ENCODE assay signal across 9 cellular contexts in genomic region chr21:38661296-38662223, GRCh38.
DNase-seq lines count a peak whose midpoint lies in the region; ATAC-seq and TF ChIP-seq lines count a peak whose summit lies in the region.
"Had no signal": no experiment of that assay in that cellular context is flagged by ENCODE, and none has a peak within 500 bp of the region (broad histone marks: within the 10 kb centered on the region; RNA-seq: fewer than 3 reads in every experiment).

No MANE protein-coding gene starts in this region.

- CTCF ChIA-PET in CD8-positive, alpha-beta T cell (lab: Charles Lee), result no interaction called here

- intact Hi-C loops in CD8-positive, alpha-beta T cell (cut with DNase I, micrococcal nuclease), result no loop called here
- intact Hi-C loops in dorsolateral prefrontal cortex (cut with DNase I), result no loop called here

- H3K4me1 Mint-ChIP-seq in CD8-positive, alpha-beta T cell (ENCODE audit: low read depth), result peaks cover 11% of the 10 kb centered on the region
- H3K4me1 Mint-ChIP-seq in memory B cell, result peaks cover 5% of the 10 kb centered on the region

- H3K27ac ChIP-seq in CD8-positive, alpha-beta T cell (ENCODE audit: low read depth, low read length), result no peak overlapping the region
- H3K27ac ChIP-seq in dorsolateral prefrontal cortex (peak overlapping the region in 1 of 59 donors; percentile 10), urinary bladder (ENCODE audit: low read depth) (peak overlapping the region; percentile 4)

- no peak for ATAC-seq in CD8-positive, alpha-beta T cell
- ATAC-seq in memory B cell (ENCODE audit: low read depth), result no peak
- ATAC-seq: HCT116 had no signal

- no peaks in the 10 kb centered on the region for H3K36me3 Mint-ChIP-seq in CD8-positive, alpha-beta T cell
- H3K36me3 Mint-ChIP-seq in memory B cell, result no peaks in the 10 kb centered on the region

- TF ChIP-seq CTCF in CD8-positive, alpha-beta T cell (IDR thresholded peaks at IDR 0.05), result no peak
- no peak for TF ChIP-seq CTCF in NB4 (IDR thresholded peaks at IDR 0.05; ENCODE audit: low read depth, low read length)
- TF ChIP-seq CTCF in dorsolateral prefrontal cortex (IDR thresholded peaks at IDR 0.05 in 54 of 56, conservative IDR thresholded peaks at IDR 0.05 in 2 of 56; ENCODE audit: low read depth in 1 of 56, partially characterized antibody in 56 of 56), result no peak

- no peaks in the 10 kb centered on the region for H3K36me3 ChIP-seq in CD8-positive, alpha-beta T cell (ENCODE audit: insufficient read depth, low read length)
- no peaks in the 10 kb centered on the region for H3K36me3 ChIP-seq in urinary bladder (ENCODE audit: insufficient read depth)

- DNase-seq in CD8-positive, alpha-beta T cell, result no peak
- DNase-seq in NB4 (ENCODE audit: low read depth) (peak; percentile 66), dorsolateral prefrontal cortex (no peak), memory B cell (ENCODE audit: low spot score in 2 of 2) (no peak), HuH-7.5 (ENCODE audit: low spot score) (no peak), NCI-H2171 (lab: John Stamatoyannopoulos, UW) (no peak), medulla oblongata (ENCODE audit: extremely low spot score) (no peak)

- no peaks in the 10 kb centered on the region for H3K9me3 Mint-ChIP-seq in CD8-positive, alpha-beta T cell
- no peaks in the 10 kb centered on the region for H3K9me3 Mint-ChIP-seq in memory B cell

- 4% methylated on average over 57 of the region's 57 CpGs for WGBS in urinary bladder

- TF ChIP-seq POLR2A in NB4 (IDR thresholded peaks at IDR 0.05; ENCODE audit: extremely low read depth, insufficient read length), result no peak

- no peaks in the 10 kb centered on the region for H3K9me3 ChIP-seq in CD8-positive, alpha-beta T cell (ENCODE audit: low read length)

- H3K4me1 ChIP-seq in CD8-positive, alpha-beta T cell (ENCODE audit: insufficient read depth, low read length), result peaks cover 6% of the 10 kb centered on the region
- H3K4me1 ChIP-seq in urinary bladder (ENCODE audit: insufficient read depth), result peaks cover 2% of the 10 kb centered on the region

- H3K4me3 ChIP-seq in CD8-positive, alpha-beta T cell (ENCODE audit: low read depth, low read length), result no peak overlapping the region
- H3K4me3 ChIP-seq in NB4 (ENCODE audit: low read depth, low read length) (peak overlapping the region; percentile 43), dorsolateral prefrontal cortex (peak overlapping the region in 56 of 59 donors; percentile 5 to 60 (median 40)), urinary bladder (ENCODE audit: low read depth, low read length) (peak overlapping the region; percentile 40)

- POLR2A ChIA-PET in CD8-positive, alpha-beta T cell (lab: Charles Lee), result no interaction called here

- peaks cover 50% of the 10 kb centered on the region for H3K27me3 Mint-ChIP-seq in CD8-positive, alpha-beta T cell (ENCODE audit: low read depth)
- H3K27me3 Mint-ChIP-seq in memory B cell, result peaks cover 23% of the 10 kb centered on the region

- H3K4me3 Mint-ChIP-seq in CD8-positive, alpha-beta T cell, result peak overlapping the region; percentile 71
- peak overlapping the region; percentile 63 for H3K4me3 Mint-ChIP-seq in memory B cell

- peaks cover 9% of the 10 kb centered on the region for H3K27me3 ChIP-seq in CD8-positive, alpha-beta T cell (ENCODE audit: insufficient read depth, low read length)
- H3K27me3 ChIP-seq in dorsolateral prefrontal cortex, result peaks cover 0 to 70% (median 49%) of the 10 kb centered on the region in 45 donors

- H3K27ac Mint-ChIP-seq in CD8-positive, alpha-beta T cell, result peak overlapping the region; percentile 14
- H3K27ac Mint-ChIP-seq in memory B cell, result no peak overlapping the region
